In genomic region chr1:34983700-34984355, GRCh38 we compare ENCODE assay signal across 8 cellular contexts. TPM values are rescaled to one million over a fixed set of nuclear protein-coding genes. Genes with fewer than 3 reads are reported as not detected.
DNase-seq lines count a peak whose midpoint lies in the region; ATAC-seq and TF ChIP-seq lines count a peak whose summit lies in the region.

No MANE protein-coding gene starts in this region.

- peak overlapping the region; percentile 78 for H3K27ac ChIP-seq in CD8-positive, alpha-beta memory T cell (ENCODE audit: low read depth, low read length)
- no peak overlapping the region for H3K27ac ChIP-seq in ectodermal cell (ENCODE audit: insufficient read depth, low read depth, low read length, poor library complexity, severe bottlenecking)
- H3K27ac ChIP-seq in neuronal stem cell (replicated peaks; ENCODE audit: low read length) = no peak overlapping the region

- H3K79me1 ChIP-seq in neuronal stem cell (ENCODE audit: low read depth, low read length) = no peaks in the 10 kb centered on the region

- no peak for TF ChIP-seq CTCF in omental fat pad (IDR thresholded peaks at IDR 0.05)

- H3K4ac ChIP-seq in neuronal stem cell (ENCODE audit: low read length) = no peak overlapping the region

- peak overlapping the region; percentile 92 for H3K4me3 ChIP-seq in CD8-positive, alpha-beta memory T cell (ENCODE audit: low read length)
- H3K4me3 ChIP-seq in ectodermal cell (ENCODE audit: insufficient read depth, low read depth, low read length) (peak overlapping the region; percentile 65), neuronal stem cell (ENCODE audit: low read length in 2 of 2) (peak overlapping the region in 1 of 2 donors; percentile 61)

- H3K36me3 ChIP-seq in CD8-positive, alpha-beta memory T cell (ENCODE audit: insufficient read depth, low read length) = peaks cover 3% of the 10 kb centered on the region
- no peaks in the 10 kb centered on the region for H3K36me3 ChIP-seq in ectodermal cell (ENCODE audit: control insufficient read depth, insufficient read depth, low read length)
- peaks cover 0 to 23% of the 10 kb centered on the region in 2 donors for H3K36me3 ChIP-seq in neuronal stem cell (replicated peaks in 1 of 2; ENCODE audit: control insufficient read depth in 2 of 2, insufficient read depth in 2 of 2, low read length in 2 of 2)

- H3K27me3 Mint-ChIP-seq in CD8-positive, alpha-beta memory T cell = no peaks in the 10 kb centered on the region

- H3K27ac Mint-ChIP-seq in CD8-positive, alpha-beta memory T cell = peak overlapping the region; percentile 93 to 100 (median 98)

- peaks cover 31 to 79% (median 54%) of the 10 kb centered on the region in 3 donors for H3K4me1 Mint-ChIP-seq in CD8-positive, alpha-beta memory T cell

- no peak overlapping the region for H3K9ac ChIP-seq in neuronal stem cell (ENCODE audit: low read depth, low read length, poor library complexity)

- H2BK12ac ChIP-seq in neuronal stem cell (ENCODE audit: low read length) = no peak overlapping the region

- 89 to 96% methylated on average over 4 of the region's 4 CpGs for WGBS in ectodermal cell, 2 experiments
- WGBS in neuronal stem cell (ENCODE audit: extremely low coverage in 2 of 2, insufficient read length in 2 of 2, insufficient replicate concordance in 1 of 2), 2 donors = no CpG with 5 or more reads among the region's 4 CpGs

- peak overlapping the region; percentile 95 to 100 (median 98) for H3K4me3 Mint-ChIP-seq in CD8-positive, alpha-beta memory T cell

- H2AFZ ChIP-seq in neuronal stem cell (ENCODE audit: low read length) = peak overlapping the region; percentile 98

- no peak overlapping the region for H4K91ac ChIP-seq in neuronal stem cell (ENCODE audit: low read depth, low read length, poor library complexity)

- H3K4me2 ChIP-seq in neuronal stem cell (ENCODE audit: insufficient read depth, low read length, poor library complexity, severe bottlenecking) = peak overlapping the region; percentile 76

- H3K36me3 Mint-ChIP-seq in CD8-positive, alpha-beta memory T cell = peaks cover 0 to 48% (median 1%) of the 10 kb centered on the region in 3 donors

- no peak overlapping the region for H2BK15ac ChIP-seq in neuronal stem cell (ENCODE audit: low read length)

- no peak overlapping the region for H2BK120ac ChIP-seq in neuronal stem cell (ENCODE audit: low read depth, low read length)

- peaks cover 24% of the 10 kb centered on the region for H3K4me1 ChIP-seq in CD8-positive, alpha-beta memory T cell (ENCODE audit: insufficient read depth, low read length)
- H3K4me1 ChIP-seq in ectodermal cell (ENCODE audit: control insufficient read depth, insufficient read depth, low read length) (peaks cover 8% of the 10 kb centered on the region), neuronal stem cell (ENCODE audit: control insufficient read depth in 2 of 2, insufficient read depth in 1 of 2, low read depth in 1 of 2, low read length in 2 of 2) (peaks cover 2 to 9% of the 10 kb centered on the region in 2 donors)

- no peak overlapping the region for H3K14ac ChIP-seq in neuronal stem cell (ENCODE audit: low read length)

- no peak overlapping the region for H3K18ac ChIP-seq in neuronal stem cell (ENCODE audit: low read length)

- no peak overlapping the region for H3K23ac ChIP-seq in neuronal stem cell (ENCODE audit: low read depth, low read length, poor library complexity)

- CTCF ChIA-PET in CD8-positive, alpha-beta memory T cell (lab: Charles Lee) = interaction anchor here (1.5 kb wide), 1 partner anchor 11 kb away, joined by 3 read pairs; no protein-coding TSS in a partner anchor

- H4K8ac ChIP-seq in neuronal stem cell (ENCODE audit: low read depth, low read length) = no peak overlapping the region

- no peaks in the 10 kb centered on the region for H3K27me3 ChIP-seq in CD8-positive, alpha-beta memory T cell (ENCODE audit: insufficient read depth, low read length, poor library complexity, severe bottlenecking)
- H3K27me3 ChIP-seq in ectodermal cell (ENCODE audit: control insufficient read depth, insufficient read depth, low read length, poor library complexity, severe bottlenecking) (no peaks in the 10 kb centered on the region), neuronal stem cell (ENCODE audit: control insufficient read depth in 3 of 3, insufficient read depth in 3 of 3, low read depth in 1 of 3, low read length in 3 of 3) (no peaks in the 10 kb centered on the region)

- POLR2A ChIA-PET in CD8-positive, alpha-beta memory T cell (lab: Charles Lee) = interaction anchor here (0.9 to 2.6 kb wide), 3 partner anchors 47 to 57 kb away, joined by 3 to 9 read pairs (median 4); partner anchors contain the start of gene DLGAP3

- H3K9me3 ChIP-seq in CD8-positive, alpha-beta memory T cell (ENCODE audit: low read length) = no peaks in the 10 kb centered on the region
- H3K9me3 ChIP-seq in ectodermal cell (ENCODE audit: control insufficient read depth, low read length) = no peaks in the 10 kb centered on the region
- H3K9me3 ChIP-seq in neuronal stem cell (replicated peaks in 1 of 2; ENCODE audit: control insufficient read depth in 2 of 2, insufficient read depth in 1 of 2, low read depth in 1 of 2, low read length in 2 of 2) = no peaks in the 10 kb centered on the region

- H3K9me3 Mint-ChIP-seq in CD8-positive, alpha-beta memory T cell = no peaks in the 10 kb centered on the region

- in situ Hi-C loops in ACHN (cut with HindIII; ENCODE audit: low pct_ligation_motif_present, low pct_unique_long_range_greater_than_20kb, low sequenced_read_pairs) = no loop called here

- DNase-seq in CD8-positive, alpha-beta memory T cell = peak in 1 of 5 donors; percentile 2
- DNase-seq in NCI-H226 (peak; percentile 28), neuronal stem cell (ENCODE audit: low spot score) (no peak), ACHN (no peak), hippocampal formation (lab: John Stamatoyannopoulos, UW) (no peak), NCI-H526 treated with DMSO at 0.1 percent for 48 hours (lab: John Stamatoyannopoulos, UW) (no peak), omental fat pad (ENCODE audit: low spot score) (no peak)

- H2AK5ac ChIP-seq in neuronal stem cell (ENCODE audit: low read depth, low read length) = peak overlapping the region; percentile 34

- no peak for ATAC-seq in omental fat pad (ENCODE audit: low FRiP score)

- H2BK5ac ChIP-seq in neuronal stem cell (ENCODE audit: low read length) = no peak overlapping the region

RNA-seq across cellular contexts. Expression of gene TMEM35B, which starts 1.3 kb away (rescaled TPM):
- 10 to 100 TPM; 31.3 to 32.0 TPM for total RNA-seq in CD8-positive, alpha-beta memory T cell
- polyA plus RNA-seq in CD8-positive, alpha-beta memory T cell = 237 TPM
- 18.4 TPM for polyA plus RNA-seq in ectodermal cell (2013, experiment 1 of 4)
- 18.1 TPM for polyA plus RNA-seq in ectodermal cell (2013, experiment 2 of 4)
- polyA plus RNA-seq in ectodermal cell (2013, experiment 3 of 4) = 23.6 TPM
- 26.3 TPM for polyA plus RNA-seq in ectodermal cell (2013, experiment 4 of 4)
- 18.0 TPM for polyA plus RNA-seq in neuronal stem cell (2013, experiment 1 of 2)
- 17.5 TPM for polyA plus RNA-seq in neuronal stem cell (2013, experiment 2 of 2)
- 10 to 100 TPM; 31.5 to 61.0 (median 48.8) TPM for total RNA-seq in omental fat pad

RNA-seq across cellular contexts. Expression of gene ZMYM6, which starts 47.9 kb away (rescaled TPM):
- 10 to 100 TPM; 14.3 to 17.6 TPM for total RNA-seq in CD8-positive, alpha-beta memory T cell
- 8.1 TPM for polyA plus RNA-seq in CD8-positive, alpha-beta memory T cell
- polyA plus RNA-seq in ectodermal cell (2013, experiment 1 of 4) = 9.3 TPM
- polyA plus RNA-seq in ectodermal cell (2013, experiment 2 of 4) = 12.6 TPM
- polyA plus RNA-seq in ectodermal cell (2013, experiment 3 of 4) = 9.5 TPM
- 11.6 TPM for polyA plus RNA-seq in ectodermal cell (2013, experiment 4 of 4)
- polyA plus RNA-seq in neuronal stem cell (2013, experiment 1 of 2) = 9.3 TPM
- polyA plus RNA-seq in neuronal stem cell (2013, experiment 2 of 2) = 7.7 TPM
- total RNA-seq in omental fat pad = 10 to 100 TPM in 3 of 4 donors, 1 to 10 TPM in 1; 8.0 to 21.4 (median 12.8) TPM

RNA-seq across cellular contexts. Expression of gene DLGAP3, which starts 54.4 kb away (rescaled TPM):
- total RNA-seq in CD8-positive, alpha-beta memory T cell = under 1 TPM; 0.59 to 0.82 TPM
- polyA plus RNA-seq in CD8-positive, alpha-beta memory T cell = not detected
- polyA plus RNA-seq in ectodermal cell (2013, experiment 1 of 4) = 1.8 TPM
- 2.5 TPM for polyA plus RNA-seq in ectodermal cell (2013, experiment 2 of 4)
- polyA plus RNA-seq in ectodermal cell (2013, experiment 3 of 4) = 0.96 TPM
- 1.6 TPM for polyA plus RNA-seq in ectodermal cell (2013, experiment 4 of 4)
- polyA plus RNA-seq in neuronal stem cell (2013, experiment 1 of 2) = 1.5 TPM
- polyA plus RNA-seq in neuronal stem cell (2013, experiment 2 of 2) = 1.6 TPM
- total RNA-seq in omental fat pad = under 1 TPM; 0.25 to 0.84 (median 0.30) TPM
